Comparison of ENCODE assay signal across 8 cellular contexts in the genomic region with DNA sequence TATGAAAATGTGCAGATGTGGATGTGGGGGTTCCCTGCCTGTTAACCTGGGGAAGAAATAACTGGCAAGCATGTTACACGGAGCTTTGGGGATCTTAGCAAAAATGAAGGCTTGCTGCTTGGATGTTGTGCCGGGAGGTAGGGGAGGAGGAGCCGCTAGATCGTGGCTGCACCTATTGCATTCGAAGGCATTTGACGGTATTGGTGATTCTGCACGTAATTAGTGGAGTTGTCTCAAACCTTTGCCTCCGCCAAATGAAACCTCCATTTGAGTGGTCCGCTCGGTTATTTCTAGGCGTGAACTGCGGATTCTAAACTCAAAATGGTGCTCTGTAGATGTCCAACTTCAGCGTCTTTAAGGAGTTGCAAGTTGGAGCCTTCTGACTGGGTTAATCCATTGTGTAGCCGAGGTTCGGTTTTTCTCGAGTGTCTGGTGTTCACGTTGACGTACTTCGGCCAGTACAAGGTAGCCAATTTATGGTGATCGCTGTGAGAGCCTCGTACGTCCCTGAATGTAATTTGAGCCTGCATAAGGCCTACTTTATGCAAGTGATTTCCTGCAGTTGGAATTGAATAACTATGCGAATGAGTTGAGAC. TPM values are rescaled to one million over a fixed set of nuclear protein-coding genes. Genes with fewer than 3 reads are reported as not detected.
DNase-seq lines count a peak whose midpoint lies in the region; ATAC-seq, FAIRE-seq and TF ChIP-seq lines count a peak whose summit lies in the region.

No MANE protein-coding gene starts in this region.

- no peak overlapping the region for H3K27ac Mint-ChIP-seq in H9

- peaks cover 23% of the 10 kb centered on the region for H3K23me2 ChIP-seq in H9 (ENCODE audit: insufficient read length, low read depth, low read length, poor library complexity, severe bottlenecking)

- whole genome bisulfite sequencing in H9 (ENCODE audit: extremely low coverage, insufficient read length, low lambda C conversion rate), result no CpG with 5 or more reads among the region's 23 CpGs
- WGBS in stomach, 5 donors, result 30 to 54% (median 49%) methylated on average over 23 of the region's 23 CpGs

- H3K4me1 Mint-ChIP-seq in H9, result peaks cover 43 to 49% of the 10 kb centered on the region in 2 experiments

- H3K4me3 Mint-ChIP-seq in H9, result peak overlapping the region; percentile 79 to 95

- H2AFZ ChIP-seq in H9 (ENCODE audit: low read length) (no peak overlapping the region), OCI-LY7 (ENCODE audit: low read length) (no peak overlapping the region)

- no peak overlapping the region for H3K23ac ChIP-seq in H9 (ENCODE audit: insufficient read length, low read depth, low read length)

- H2AK5ac ChIP-seq in H9 (ENCODE audit: insufficient read length, low read length), result no peak overlapping the region

- no peak overlapping the region for H2BK20ac ChIP-seq in H9 (ENCODE audit: low read depth, low read length, poor library complexity, severe bottlenecking)

- H3K9me3 ChIP-seq in H9 (ENCODE audit: control insufficient read depth, low read depth, low read length) (no peaks in the 10 kb centered on the region), OCI-LY7 (ENCODE audit: low read length) (no peaks in the 10 kb centered on the region), lower lobe of right lung (no peaks in the 10 kb centered on the region), stomach (no peaks in the 10 kb centered on the region)

- H3K27ac ChIP-seq in H9 (ENCODE audit: insufficient read length, low read depth, low read length) (no peak overlapping the region), OCI-LY7 (ENCODE audit: low read depth, low read length, poor library complexity, severe bottlenecking) (no peak overlapping the region), lower lobe of right lung (peak overlapping the region; percentile 24), stomach (peak overlapping the region in 4 of 5 donors; percentile 43 to 92 (median 70))

- no peak overlapping the region for H2BK5ac ChIP-seq in H9 (ENCODE audit: insufficient read length, low read length)

- intact Hi-C loops in OCI-LY7 (cut with micrococcal nuclease; ENCODE audit: unreplicated experiment) (loop anchor here (5.0 kb wide), 1 partner anchor 78 kb away; no protein-coding TSS in a partner anchor), lower lobe of right lung (cut with DNase I) (no loop called here), stomach (cut with DNase I; ENCODE audit: low total_unique reads) (no loop called here), posterior vena cava (cut with DNase I) (no loop called here)

- TF ChIP-seq EP300 in stomach (IDR thresholded peaks at IDR 0.05), result no peak

- H2BK15ac ChIP-seq in H9 (ENCODE audit: low read depth, low read length), result no peak overlapping the region

- peaks cover 38% of the 10 kb centered on the region for H3K27me3 Mint-ChIP-seq in H9 (ENCODE audit: low read depth)

- no peak overlapping the region for H3K14ac ChIP-seq in H9 (ENCODE audit: insufficient read depth, low read length)

- peaks cover 12% of the 10 kb centered on the region; the same call in 1 of the 2 replicates for H3K27me3 ChIP-seq in H9 (ENCODE audit: insufficient read depth, low read length)
- H3K27me3 ChIP-seq in bronchial epithelial cell (ENCODE audit: control insufficient read depth, insufficient read depth, low read length), result peaks cover 10% of the 10 kb centered on the region
- no peaks in the 10 kb centered on the region for H3K27me3 ChIP-seq in lower lobe of right lung (ENCODE audit: low read depth)
- H3K27me3 ChIP-seq in stomach, result peaks cover 0 to 13% (median 0%) of the 10 kb centered on the region in 3 donors

- H4K8ac ChIP-seq in H9 (replicated peaks; ENCODE audit: insufficient read length, low read depth, low read length), result no peak overlapping the region

- H3K4me1 ChIP-seq in H9 (ENCODE audit: insufficient read depth, low read length) (peaks cover 7% of the 10 kb centered on the region), OCI-LY7 (ENCODE audit: insufficient read depth, low read length, poor library complexity, severe bottlenecking) (peaks cover 33% of the 10 kb centered on the region), lower lobe of right lung (peaks cover 53% of the 10 kb centered on the region), stomach (peaks cover 23 to 66% (median 54%) of the 10 kb centered on the region in 4 donors)

- no peak for TF ChIP-seq POLR2A in stomach (IDR thresholded peaks at IDR 0.05)

- peaks cover 0 to 2% (median 0%) of the 10 kb centered on the region in 3 experiments; a peak in 1 of 7 replicates for H3K36me3 Mint-ChIP-seq in H9 (ENCODE audit: insufficient read depth in 1 of 3, low read depth in 3 of 3)

- DNase-seq in H9 (peak; percentile 57), OCI-LY7 (ENCODE audit: low spot score) (peak; percentile 35), bronchial epithelial cell (ENCODE audit: low read depth) (no peak), lower lobe of right lung (no peak), stomach (no peak), 8988T (no peak), posterior vena cava (ENCODE audit: low spot score) (no peak), omental fat pad (ENCODE audit: low spot score) (no peak)

- CTCF ChIA-PET in OCI-LY7 (lab: Charles Lee; ENCODE audit: unreplicated experiment), result no interaction called here

- H3K4me3 ChIP-seq in OCI-LY7 (ENCODE audit: low read depth, low read length, poor library complexity, severe bottlenecking) (peak overlapping the region; percentile 85), bronchial epithelial cell (ENCODE audit: low read depth, low read length) (peak overlapping the region; percentile 51), lower lobe of right lung (peak overlapping the region; percentile 69), stomach (peak overlapping the region; percentile 75 to 89 (median 80))

- H2BK12ac ChIP-seq in H9 (ENCODE audit: insufficient read length, low read depth, low read length), result no peak overlapping the region

- H4K91ac ChIP-seq in H9 (ENCODE audit: insufficient read length, low read depth, low read length), result no peak overlapping the region

- FAIRE-seq in bronchial epithelial cell (lab: Jason Lieb, UNC), result no peak

- no peaks in the 10 kb centered on the region for H4K20me1 ChIP-seq in H9 (ENCODE audit: control insufficient read depth, insufficient read depth, insufficient read length)
- H4K20me1 ChIP-seq in OCI-LY7 (ENCODE audit: insufficient read depth, low read length), result peaks cover 42% of the 10 kb centered on the region

- no peak overlapping the region for H2BK120ac ChIP-seq in H9 (ENCODE audit: low read depth, low read length, poor library complexity, severe bottlenecking)

- H3K4ac ChIP-seq in H9 (ENCODE audit: low read depth, low read length), result no peak overlapping the region

- H3K9me3 Mint-ChIP-seq in H9, result no peaks in the 10 kb centered on the region; a peak in 1 of 5 replicates

- H3K18ac ChIP-seq in H9 (ENCODE audit: insufficient read length, low read depth, low read length), result no peak overlapping the region

- no peak overlapping the region for H3K56ac ChIP-seq in H9 (ENCODE audit: insufficient read length, low read depth, low read length)

- no TSS peak for BruUV-seq in OCI-LY7 (replicated peaks; lab: Mats Ljungman, UMichigan)

- no peaks in the 10 kb centered on the region for H3K79me1 ChIP-seq in H9 (ENCODE audit: insufficient read depth, low read depth, low read length, poor library complexity, severe bottlenecking)

- ATAC-seq in lower lobe of right lung (no peak), omental fat pad (ENCODE audit: low FRiP score) (no peak)

- H3K4me2 ChIP-seq in H9 (ENCODE audit: insufficient read depth, insufficient read length, low read length) (peak overlapping the region; percentile 73), OCI-LY7 (ENCODE audit: low read length) (peak overlapping the region; percentile 89)

- H3K79me2 ChIP-seq in H9 (ENCODE audit: insufficient read depth, low read length), result peaks cover 8% of the 10 kb centered on the region; the same call in 1 of the 2 replicates
- peaks cover 52% of the 10 kb centered on the region for H3K79me2 ChIP-seq in OCI-LY7 (ENCODE audit: insufficient read depth, low read depth, low read length)

- TF ChIP-seq CTCF in H9 (conservative IDR thresholded peaks at IDR 0.05), result no peak
- TF ChIP-seq CTCF in OCI-LY7 (conservative IDR thresholded peaks at IDR 0.05; ENCODE audit: low read length), result no peak
- no peak for TF ChIP-seq CTCF in bronchial epithelial cell (IDR thresholded peaks at IDR 0.05; ENCODE audit: insufficient read depth, low read length, severe bottlenecking)
- no peak for TF ChIP-seq CTCF in lower lobe of right lung (IDR thresholded peaks at IDR 0.05)
- TF ChIP-seq CTCF in stomach (IDR thresholded peaks at IDR 0.05), result no peak
- no peak for TF ChIP-seq CTCF in omental fat pad (IDR thresholded peaks at IDR 0.05)

- no peak overlapping the region for H3T11ph ChIP-seq in H9 (ENCODE audit: low read length)

- POLR2A ChIA-PET in OCI-LY7 (lab: Charles Lee), result no interaction called here

- H4K5ac ChIP-seq in H9 (ENCODE audit: insufficient read length, low read depth, low read length), result no peak overlapping the region

- H3K36me3 ChIP-seq in OCI-LY7 (ENCODE audit: insufficient read depth, low read length), result no peaks in the 10 kb centered on the region
- no peaks in the 10 kb centered on the region for H3K36me3 ChIP-seq in bronchial epithelial cell (ENCODE audit: control insufficient read depth, insufficient read depth, low read length)
- no peaks in the 10 kb centered on the region for H3K36me3 ChIP-seq in lower lobe of right lung
- H3K36me3 ChIP-seq in stomach, result no peaks in the 10 kb centered on the region

- H3K9me2 ChIP-seq in OCI-LY7 (ENCODE audit: insufficient read depth, low read length), result no peaks in the 10 kb centered on the region

- peak overlapping the region; percentile 33 for H3K9ac ChIP-seq in H9 (ENCODE audit: extremely low read depth, insufficient read length, low read length)

RNA-seq across cellular contexts. Expression of a gene that starts 1.5 kb away (rescaled TPM):
- 24.7 and 25.7 TPM in 2 replicates for total RNA-seq in H9 (2021)
- 8.5 and 14.2 TPM in 2 replicates for total RNA-seq in OCI-LY7 (2014; rRNA removed; shearing (Covaris generic))
- total RNA-seq in OCI-LY7 (2022), result 25.2 and 33.9 TPM in 2 replicates
- 0.79 and 1.3 TPM in 2 replicates for total RNA-seq in bronchial epithelial cell
- 22.4 TPM for total RNA-seq in lower lobe of right lung
- 10 to 100 TPM in 4 of 5 donors, 1 to 10 TPM in 1; 2.9 to 64.8 (median 18.9) TPM for total RNA-seq in stomach
- 1 to 10 TPM in 2 of 3 donors, under 1 TPM in 1; 0.92 to 1.9 (median 1.8) TPM for polyA plus RNA-seq in stomach
- total RNA-seq in posterior vena cava, result 10 to 100 TPM; 31.0 to 48.1 TPM
- 10 to 100 TPM in 2 of 4 donors, 1 to 10 TPM in 2; 6.4 to 20.5 (median 10.5) TPM for total RNA-seq in omental fat pad

Comparison
In these comparisons a context has a peak if more than half of its experiments do, and no peak if none do; other contexts are left out.
1. DNase-seq: peak in H9 (single experiment) and OCI-LY7 (single experiment); none in bronchial epithelial cell (single experiment), lower lobe of right lung (single experiment), stomach (single experiment), 8988T (single experiment), posterior vena cava (single experiment) and omental fat pad (single experiment).
2. H3K27ac ChIP-seq: peak in lower lobe of right lung (single experiment) and stomach (4 of 5); none in H9 (single experiment) and OCI-LY7 (single experiment).
3. Peak in every context shown above with its lines, with median percentiles within 50 percentile points of each other: H3K4me3 ChIP-seq.